In genomic region chrX:15737957-15738685, GRCh38 we compare ENCODE assay signal across 7 cellular contexts.
DNase-seq lines count a peak whose midpoint lies in the region; ATAC-seq lines count a peak whose summit lies in the region.

A gene with protein sequence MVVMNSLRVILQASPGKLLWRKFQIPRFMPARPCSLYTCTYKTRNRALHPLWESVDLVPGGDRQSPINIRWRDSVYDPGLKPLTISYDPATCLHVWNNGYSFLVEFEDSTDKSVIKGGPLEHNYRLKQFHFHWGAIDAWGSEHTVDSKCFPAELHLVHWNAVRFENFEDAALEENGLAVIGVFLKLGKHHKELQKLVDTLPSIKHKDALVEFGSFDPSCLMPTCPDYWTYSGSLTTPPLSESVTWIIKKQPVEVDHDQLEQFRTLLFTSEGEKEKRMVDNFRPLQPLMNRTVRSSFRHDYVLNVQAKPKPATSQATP (plus strand): TSS chrX:15738270. CDS start chrX:15750024, 11,754 bp downstream.

- H3K27me3 ChIP-seq in effector memory CD4-positive, alpha-beta T cell (replicated peaks; ENCODE audit: control insufficient read depth, insufficient read depth, low read length, poor library complexity, severe bottlenecking): no peaks in the 10 kb centered on the region

- peaks cover 6% of the 10 kb centered on the region for H3K36me3 ChIP-seq in effector memory CD4-positive, alpha-beta T cell (ENCODE audit: control insufficient read depth, insufficient read depth, low read length)

- no peaks in the 10 kb centered on the region for H3K27me3 Mint-ChIP-seq in memory B cell

- peak within 1 kb of the TSS; percentile 90 for H3K27ac ChIP-seq in effector memory CD4-positive, alpha-beta T cell (ENCODE audit: insufficient read depth, low read length, poor library complexity, severe bottlenecking)

- H3K4me1 ChIP-seq in effector memory CD4-positive, alpha-beta T cell (ENCODE audit: control insufficient read depth, insufficient read depth, low read length, poor library complexity, severe bottlenecking): peaks cover 20% of the 10 kb centered on the region

- DNase-seq in NCI-H226: peak; percentile 71
- peak; percentile 92 to 98 for DNase-seq in activated CD8-positive, alpha-beta memory T cell treated with anti-CD3 and anti-CD28 coated beads for 1 hour (ENCODE audit: extremely low read depth in 1 of 2, low read depth in 1 of 2)
- peak; percentile 95 to 99 (median 97) for DNase-seq in effector memory CD4-positive, alpha-beta T cell
- peak; percentile 99 to 100 for DNase-seq in memory B cell (ENCODE audit: low spot score in 2 of 2)
- DNase-seq in stimulated activated CD8-positive, alpha-beta memory T cell treated with anti-CD3 and anti-CD28 coated beads, Interleukin-12 subunit alpha, Interleukin-12 subunit beta, amount 100 ng/mL, for 24 hours (ENCODE audit: extremely low read depth): peak; percentile 72

- ATAC-seq in GM18520 (IDR thresholded peaks at IDR 0.05; ENCODE audit: unreplicated experiment) (peak; percentile 84), HG03025 (IDR thresholded peaks at IDR 0.05; ENCODE audit: low FRiP score, unreplicated experiment) (peak; percentile 93), memory B cell (ENCODE audit: low read depth) (peak; percentile 92)

- peak within 1 kb of the TSS; percentile 96 for H3K4me3 Mint-ChIP-seq in memory B cell

- H3K4me3 ChIP-seq in effector memory CD4-positive, alpha-beta T cell (ENCODE audit: insufficient read depth, low read depth, low read length, poor library complexity, severe bottlenecking): peak within 1 kb of the TSS; percentile 82

- peaks cover 22% of the 10 kb centered on the region for H3K4me1 Mint-ChIP-seq in memory B cell

- H3K9me3 Mint-ChIP-seq in memory B cell: no peaks in the 10 kb centered on the region

- peaks cover 12% of the 10 kb centered on the region for H3K36me3 Mint-ChIP-seq in memory B cell

- peak within 1 kb of the TSS; percentile 81 for H3K27ac Mint-ChIP-seq in memory B cell

- H3K9me3 ChIP-seq in effector memory CD4-positive, alpha-beta T cell (ENCODE audit: control insufficient read depth, low read length): no peaks in the 10 kb centered on the region

Comparison
In these comparisons a context has a peak if more than half of its experiments do, and no peak if none do; other contexts are left out.
1. Peak in every context shown above with its lines: DNase-seq, ATAC-seq, H3K4me3 ChIP-seq and H3K27ac ChIP-seq.